Comparison of ENCODE assay signal across 9 cellular contexts in the genomic region with DNA sequence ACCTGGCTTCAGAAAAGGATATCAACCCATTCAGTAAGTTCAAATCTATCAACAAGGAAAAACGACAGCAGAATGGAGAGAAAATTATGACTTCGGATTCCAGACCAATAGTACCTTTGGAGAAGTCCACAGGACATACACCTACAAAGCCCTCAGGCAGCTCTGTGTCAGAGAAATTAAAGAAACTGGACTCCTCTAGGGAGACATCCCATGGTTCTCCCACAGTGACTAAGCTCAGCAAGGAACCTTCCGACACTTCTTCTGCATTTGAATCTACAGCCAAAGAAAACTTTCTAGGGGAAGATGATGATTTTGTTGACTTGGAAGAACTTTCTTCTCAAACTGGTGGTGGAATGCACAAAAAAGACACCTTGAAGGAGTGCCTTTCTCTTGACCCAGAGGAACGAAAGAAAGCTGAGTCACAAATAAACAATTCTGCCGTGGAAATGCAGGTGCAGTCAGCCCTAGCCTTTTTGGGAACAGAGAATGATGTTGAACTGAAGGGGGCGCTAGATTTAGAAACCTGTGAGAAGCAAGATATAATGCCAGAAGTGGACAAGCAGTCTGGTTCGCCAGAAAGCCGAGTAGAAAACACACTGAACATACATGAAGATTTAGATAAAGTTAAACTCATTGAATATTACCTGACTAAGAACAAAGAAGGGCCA.
DNase-seq lines count a peak whose midpoint lies in the region; ATAC-seq and TF ChIP-seq lines count a peak whose summit lies in the region.
"Had no signal": no experiment of that assay in that cellular context is flagged by ENCODE, and none has a peak within 500 bp of the region (broad histone marks: within the 10 kb centered on the region; RNA-seq: fewer than 3 reads in every experiment).

No MANE protein-coding gene starts in this region.

- ATAC-seq in SK-N-SH treated with all-trans-retinoic acid at 6 μM for 48 hours = no peak
- no peak for ATAC-seq in psoas muscle
- ATAC-seq: naive thymus-derived CD8-positive, alpha-beta T cell had no signal

- DNase-seq in SK-N-SH = no peak
- DNase-seq in NCI-H460 (ENCODE audit: extremely low read depth, low read depth) = peak; percentile 47
- DNase-seq in dermis microvascular lymphatic vessel endothelial cell (ENCODE audit: low read depth in 2 of 2) = peak; percentile 30 to 76
- DNase-seq in psoas muscle = no peak
- no peak for DNase-seq in NCI-H1694 (lab: John Stamatoyannopoulos, UW)
- DNase-seq in SK-N-DZ (ENCODE audit: low spot score) = no peak
- DNase-seq in T1000 (lab: John Stamatoyannopoulos, UW) = no peak

- no peak for TF ChIP-seq RAD21 in SK-N-SH (IDR thresholded peaks at IDR 0.05; ENCODE audit: low read length)

- TF ChIP-seq CTCF in SK-N-SH (IDR thresholded peaks at IDR 0.05) = peak; percentile 53
- peak; percentile 17 for TF ChIP-seq CTCF in psoas muscle (IDR thresholded peaks at IDR 0.05)

- H2AFZ ChIP-seq in SK-N-SH (ENCODE audit: low read depth) = no peak overlapping the region

- H3K36me3 ChIP-seq in SK-N-SH (replicated peaks in 1 of 2; ENCODE audit: control insufficient read depth in 1 of 2, insufficient read depth in 2 of 2, low read length in 1 of 2) (peaks cover 17 to 73% of the 10 kb centered on the region in 2 experiments), psoas muscle (ENCODE audit: insufficient read depth in 1 of 2, low read depth in 1 of 2) (peaks cover 0 to 55% of the 10 kb centered on the region in 2 donors)

- no peaks in the 10 kb centered on the region for H3K9me2 ChIP-seq in SK-N-SH

- H3K9ac ChIP-seq in SK-N-SH = no peak overlapping the region

- no peak overlapping the region for H3K4me2 ChIP-seq in SK-N-SH

- H3K27me3 ChIP-seq in SK-N-SH (ENCODE audit: insufficient read depth) (no peaks in the 10 kb centered on the region), psoas muscle (ENCODE audit: insufficient read depth in 3 of 3, low read length in 2 of 3) (no peaks in the 10 kb centered on the region)

- POLR2A ChIA-PET in SK-N-SH (lab: Yijun Ruan, JAX) = interaction anchor here (1.2 kb wide), 1 partner anchor 99 kb away, joined by 3 read pairs; no protein-coding TSS in a partner anchor

- CTCF ChIA-PET in SK-N-SH (lab: Yijun Ruan, JAX) = interaction anchor here (1.4 kb wide), 1 partner anchor 17 kb away, joined by 3 read pairs; no protein-coding TSS in a partner anchor

- WGBS in SK-N-SH (ENCODE audit: low lambda C conversion rate) = 83% methylated on average over 8 of the region's 8 CpGs
- WGBS in psoas muscle, 3 donors = 79 to 81% (median 79%) methylated on average over 8 of the region's 8 CpGs

- H3K4me3 ChIP-seq in SK-N-SH (ENCODE audit: low read depth in 2 of 2, low read length in 1 of 2) (no peak overlapping the region), psoas muscle (no peak overlapping the region)

- no peaks in the 10 kb centered on the region for H3K9me3 ChIP-seq in SK-N-SH
- no peaks in the 10 kb centered on the region for H3K9me3 ChIP-seq in psoas muscle

- TF ChIP-seq EP300 in SK-N-SH (IDR thresholded peaks at IDR 0.05; ENCODE audit: borderline replicate concordance in 1 of 2, low read depth in 1 of 2, low read length in 1 of 2) = no peak

- no peaks in the 10 kb centered on the region; the same call in 1 of the 2 replicates for H3K79me2 ChIP-seq in SK-N-SH (ENCODE audit: insufficient read depth)

- intact Hi-C loops in psoas muscle (cut with DNase I) = no loop called here

- H3K4me1 ChIP-seq in SK-N-SH (ENCODE audit: control insufficient read depth in 1 of 2, insufficient read depth in 2 of 2, low read depth in 1 of 2, low read length in 1 of 2) = peaks cover 0 to 16% of the 10 kb centered on the region in 2 experiments; a peak in 2 of 4 replicates
- H3K4me1 ChIP-seq in psoas muscle = no peaks in the 10 kb centered on the region

- H4K20me1 ChIP-seq in SK-N-SH (ENCODE audit: insufficient read depth) = no peaks in the 10 kb centered on the region

- peaks cover 3% of the 10 kb centered on the region for H3F3A ChIP-seq in SK-N-SH (replicated peaks; ENCODE audit: insufficient read depth)

- H3K27ac ChIP-seq in SK-N-SH (ENCODE audit: low read depth in 2 of 2, low read length in 1 of 2) (no peak overlapping the region), psoas muscle (no peak overlapping the region)

TF ChIP-seq in SK-N-SH, 30 proteins besides CTCF, POLR2A, EP300 and RAD21 (continues in another document):
- no peak for TF ChIP-seq TAF1 (IDR thresholded peaks at IDR 0.05; ENCODE audit: borderline replicate concordance, low read depth, low read length)
- no peak for TF ChIP-seq MEF2A (IDR thresholded peaks at IDR 0.05; ENCODE audit: borderline replicate concordance, low read depth)
- no peak for TF ChIP-seq RFX5 (IDR thresholded peaks at IDR 0.05; ENCODE audit: low read length)
- no peak for TF ChIP-seq RXRA (IDR thresholded peaks at IDR 0.05; ENCODE audit: borderline replicate concordance, low read depth)
- TF ChIP-seq, protein P1, sequence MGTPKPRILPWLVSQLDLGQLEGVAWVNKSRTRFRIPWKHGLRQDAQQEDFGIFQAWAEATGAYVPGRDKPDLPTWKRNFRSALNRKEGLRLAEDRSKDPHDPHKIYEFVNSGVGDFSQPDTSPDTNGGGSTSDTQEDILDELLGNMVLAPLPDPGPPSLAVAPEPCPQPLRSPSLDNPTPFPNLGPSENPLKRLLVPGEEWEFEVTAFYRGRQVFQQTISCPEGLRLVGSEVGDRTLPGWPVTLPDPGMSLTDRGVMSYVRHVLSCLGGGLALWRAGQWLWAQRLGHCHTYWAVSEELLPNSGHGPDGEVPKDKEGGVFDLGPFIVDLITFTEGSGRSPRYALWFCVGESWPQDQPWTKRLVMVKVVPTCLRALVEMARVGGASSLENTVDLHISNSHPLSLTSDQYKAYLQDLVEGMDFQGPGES (IDR thresholded peaks at IDR 0.05; ENCODE audit: low read depth, low read length) = no peak
- no peak for TF ChIP-seq EZH2phosphoT487 (IDR thresholded peaks at IDR 0.05; ENCODE audit: borderline replicate concordance, low read depth)
- no peak for TF ChIP-seq SMC3 (IDR thresholded peaks at IDR 0.05; ENCODE audit: low read depth, low read length)

TF ChIP-seq in SK-N-SH treated with all-trans-retinoic acid at 6 μM for 48 hours, 23 proteins besides CTCF, POLR2A, EP300 and RAD21:
- TF ChIP-seq ISL1 (CRISPR knock-in tag; IDR thresholded peaks at IDR 0.05) (no peak), ARNTL (CRISPR knock-in tag; IDR thresholded peaks at IDR 0.05; ENCODE audit: borderline replicate concordance, low read depth) (no peak), PPARA (CRISPR knock-in tag; IDR thresholded peaks at IDR 0.05; ENCODE audit: borderline replicate concordance) (no peak)

Comparison
In these comparisons a context has a peak if more than half of its experiments do, and no peak if none do; other contexts are left out.
1. DNase-seq: peak in NCI-H460 (single experiment) and dermis microvascular lymphatic vessel endothelial cell (2 of 2); none in SK-N-SH (single experiment), psoas muscle (0 of 2), NCI-H1694 (single experiment), SK-N-DZ (single experiment) and T1000 (single experiment).